Comparison of ENCODE assay signal across 1 cellular context in the genomic region with DNA sequence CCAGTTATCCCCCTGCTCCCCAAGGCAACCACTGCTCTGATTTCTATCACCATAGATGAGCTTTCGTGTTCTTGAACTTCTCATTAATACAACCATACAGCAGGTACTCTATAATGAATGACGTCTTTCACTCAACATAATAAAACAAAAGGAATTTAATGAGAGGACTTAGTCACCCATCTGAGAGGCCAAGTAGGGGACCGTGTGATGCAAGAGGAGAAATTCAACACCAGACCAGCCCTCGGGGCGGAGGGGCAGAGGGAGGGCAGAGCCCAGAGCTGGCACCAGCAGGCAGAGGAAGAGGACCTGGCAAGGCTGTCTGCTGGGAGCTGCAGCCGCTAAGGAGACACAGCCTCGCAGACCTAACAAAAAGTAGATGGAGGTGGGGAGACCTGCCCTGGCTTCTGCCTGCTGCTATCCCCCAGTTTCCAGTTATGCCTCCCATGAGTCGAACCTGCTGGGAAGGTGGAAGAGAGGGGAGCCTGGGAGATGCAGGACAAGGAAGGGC.
A peak's percentile ranks its signal among the peaks of the same experiment; 100 is the strongest.
TF ChIP-seq lines count a peak whose summit lies in the region.

No MANE protein-coding gene starts in this region.

TF ChIP-seq in HEK293, 187 proteins besides CTCF, POLR2A, EP300 and RAD21 (continued from another document and continues in another):
- TF ChIP-seq, protein P1, sequence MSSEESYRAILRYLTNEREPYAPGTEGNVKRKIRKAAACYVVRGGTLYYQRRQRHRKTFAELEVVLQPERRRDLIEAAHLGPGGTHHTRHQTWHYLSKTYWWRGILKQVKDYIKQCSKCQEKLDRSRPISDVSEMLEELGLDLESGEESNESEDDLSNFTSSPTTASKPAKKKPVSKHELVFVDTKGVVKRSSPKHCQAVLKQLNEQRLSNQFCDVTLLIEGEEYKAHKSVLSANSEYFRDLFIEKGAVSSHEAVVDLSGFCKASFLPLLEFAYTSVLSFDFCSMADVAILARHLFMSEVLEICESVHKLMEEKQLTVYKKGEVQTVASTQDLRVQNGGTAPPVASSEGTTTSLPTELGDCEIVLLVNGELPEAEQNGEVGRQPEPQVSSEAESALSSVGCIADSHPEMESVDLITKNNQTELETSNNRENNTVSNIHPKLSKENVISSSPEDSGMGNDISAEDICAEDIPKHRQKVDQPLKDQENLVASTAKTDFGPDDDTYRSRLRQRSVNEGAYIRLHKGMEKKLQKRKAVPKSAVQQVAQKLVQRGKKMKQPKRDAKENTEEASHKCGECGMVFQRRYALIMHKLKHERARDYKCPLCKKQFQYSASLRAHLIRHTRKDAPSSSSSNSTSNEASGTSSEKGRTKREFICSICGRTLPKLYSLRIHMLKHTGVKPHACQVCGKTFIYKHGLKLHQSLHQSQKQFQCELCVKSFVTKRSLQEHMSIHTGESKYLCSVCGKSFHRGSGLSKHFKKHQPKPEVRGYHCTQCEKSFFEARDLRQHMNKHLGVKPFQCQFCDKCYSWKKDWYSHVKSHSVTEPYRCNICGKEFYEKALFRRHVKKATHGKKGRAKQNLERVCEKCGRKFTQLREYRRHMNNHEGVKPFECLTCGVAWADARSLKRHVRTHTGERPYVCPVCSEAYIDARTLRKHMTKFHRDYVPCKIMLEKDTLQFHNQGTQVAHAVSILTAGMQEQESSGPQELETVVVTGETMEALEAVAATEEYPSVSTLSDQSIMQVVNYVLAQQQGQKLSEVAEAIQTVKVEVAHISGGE (tag by site-specific recombination; conservative IDR thresholded peaks at IDR 0.05; ENCODE audit: low read depth), result no peak
- TF ChIP-seq ZNF223 (tag by site-specific recombination; IDR thresholded peaks at IDR 0.05), result no peak
- TF ChIP-seq, protein P2, sequence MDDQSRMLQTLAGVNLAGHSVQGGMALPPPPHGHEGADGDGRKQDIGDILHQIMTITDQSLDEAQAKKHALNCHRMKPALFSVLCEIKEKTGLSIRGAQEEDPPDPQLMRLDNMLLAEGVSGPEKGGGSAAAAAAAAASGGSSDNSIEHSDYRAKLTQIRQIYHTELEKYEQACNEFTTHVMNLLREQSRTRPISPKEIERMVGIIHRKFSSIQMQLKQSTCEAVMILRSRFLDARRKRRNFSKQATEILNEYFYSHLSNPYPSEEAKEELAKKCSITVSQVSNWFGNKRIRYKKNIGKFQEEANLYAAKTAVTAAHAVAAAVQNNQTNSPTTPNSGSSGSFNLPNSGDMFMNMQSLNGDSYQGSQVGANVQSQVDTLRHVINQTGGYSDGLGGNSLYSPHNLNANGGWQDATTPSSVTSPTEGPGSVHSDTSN (CRISPR knock-in tag; IDR thresholded peaks at IDR 0.05), result no peak
- TF ChIP-seq SP3 (tag by site-specific recombination; IDR thresholded peaks at IDR 0.05), result peak; percentile 60
- TF ChIP-seq ZNF830 (tag by site-specific recombination; IDR thresholded peaks at IDR 0.05; ENCODE audit: low read depth), result no peak
- peak; percentile 94 for TF ChIP-seq INSM2 (tag by site-specific recombination; IDR thresholded peaks at IDR 0.05)
- no peak for TF ChIP-seq BCL11B (tag by site-specific recombination; IDR thresholded peaks at IDR 0.05; ENCODE audit: low read depth)
- no peak for TF ChIP-seq ZNF155 (tag by site-specific recombination; IDR thresholded peaks at IDR 0.05)
- TF ChIP-seq SP2 (tag by site-specific recombination; IDR thresholded peaks at IDR 0.05), result peak; percentile 45
- TF ChIP-seq, protein P3, sequence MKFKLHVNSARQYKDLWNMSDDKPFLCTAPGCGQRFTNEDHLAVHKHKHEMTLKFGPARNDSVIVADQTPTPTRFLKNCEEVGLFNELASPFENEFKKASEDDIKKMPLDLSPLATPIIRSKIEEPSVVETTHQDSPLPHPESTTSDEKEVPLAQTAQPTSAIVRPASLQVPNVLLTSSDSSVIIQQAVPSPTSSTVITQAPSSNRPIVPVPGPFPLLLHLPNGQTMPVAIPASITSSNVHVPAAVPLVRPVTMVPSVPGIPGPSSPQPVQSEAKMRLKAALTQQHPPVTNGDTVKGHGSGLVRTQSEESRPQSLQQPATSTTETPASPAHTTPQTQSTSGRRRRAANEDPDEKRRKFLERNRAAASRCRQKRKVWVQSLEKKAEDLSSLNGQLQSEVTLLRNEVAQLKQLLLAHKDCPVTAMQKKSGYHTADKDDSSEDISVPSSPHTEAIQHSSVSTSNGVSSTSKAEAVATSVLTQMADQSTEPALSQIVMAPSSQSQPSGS (tag by site-specific recombination; IDR thresholded peaks at IDR 0.05; ENCODE audit: low read depth), result peak; percentile 95
- no peak for TF ChIP-seq ZNF202 (tag by site-specific recombination; IDR thresholded peaks at IDR 0.05; ENCODE audit: borderline replicate concordance)
- TF ChIP-seq ZNF169 (tag by site-specific recombination; IDR thresholded peaks at IDR 0.05), result no peak
- no peak for TF ChIP-seq ZNF623 (tag by site-specific recombination; IDR thresholded peaks at IDR 0.05)
- no peak for TF ChIP-seq ZNF777 (tag by site-specific recombination; IDR thresholded peaks at IDR 0.05; ENCODE audit: borderline replicate concordance)
- TF ChIP-seq, protein P4, sequence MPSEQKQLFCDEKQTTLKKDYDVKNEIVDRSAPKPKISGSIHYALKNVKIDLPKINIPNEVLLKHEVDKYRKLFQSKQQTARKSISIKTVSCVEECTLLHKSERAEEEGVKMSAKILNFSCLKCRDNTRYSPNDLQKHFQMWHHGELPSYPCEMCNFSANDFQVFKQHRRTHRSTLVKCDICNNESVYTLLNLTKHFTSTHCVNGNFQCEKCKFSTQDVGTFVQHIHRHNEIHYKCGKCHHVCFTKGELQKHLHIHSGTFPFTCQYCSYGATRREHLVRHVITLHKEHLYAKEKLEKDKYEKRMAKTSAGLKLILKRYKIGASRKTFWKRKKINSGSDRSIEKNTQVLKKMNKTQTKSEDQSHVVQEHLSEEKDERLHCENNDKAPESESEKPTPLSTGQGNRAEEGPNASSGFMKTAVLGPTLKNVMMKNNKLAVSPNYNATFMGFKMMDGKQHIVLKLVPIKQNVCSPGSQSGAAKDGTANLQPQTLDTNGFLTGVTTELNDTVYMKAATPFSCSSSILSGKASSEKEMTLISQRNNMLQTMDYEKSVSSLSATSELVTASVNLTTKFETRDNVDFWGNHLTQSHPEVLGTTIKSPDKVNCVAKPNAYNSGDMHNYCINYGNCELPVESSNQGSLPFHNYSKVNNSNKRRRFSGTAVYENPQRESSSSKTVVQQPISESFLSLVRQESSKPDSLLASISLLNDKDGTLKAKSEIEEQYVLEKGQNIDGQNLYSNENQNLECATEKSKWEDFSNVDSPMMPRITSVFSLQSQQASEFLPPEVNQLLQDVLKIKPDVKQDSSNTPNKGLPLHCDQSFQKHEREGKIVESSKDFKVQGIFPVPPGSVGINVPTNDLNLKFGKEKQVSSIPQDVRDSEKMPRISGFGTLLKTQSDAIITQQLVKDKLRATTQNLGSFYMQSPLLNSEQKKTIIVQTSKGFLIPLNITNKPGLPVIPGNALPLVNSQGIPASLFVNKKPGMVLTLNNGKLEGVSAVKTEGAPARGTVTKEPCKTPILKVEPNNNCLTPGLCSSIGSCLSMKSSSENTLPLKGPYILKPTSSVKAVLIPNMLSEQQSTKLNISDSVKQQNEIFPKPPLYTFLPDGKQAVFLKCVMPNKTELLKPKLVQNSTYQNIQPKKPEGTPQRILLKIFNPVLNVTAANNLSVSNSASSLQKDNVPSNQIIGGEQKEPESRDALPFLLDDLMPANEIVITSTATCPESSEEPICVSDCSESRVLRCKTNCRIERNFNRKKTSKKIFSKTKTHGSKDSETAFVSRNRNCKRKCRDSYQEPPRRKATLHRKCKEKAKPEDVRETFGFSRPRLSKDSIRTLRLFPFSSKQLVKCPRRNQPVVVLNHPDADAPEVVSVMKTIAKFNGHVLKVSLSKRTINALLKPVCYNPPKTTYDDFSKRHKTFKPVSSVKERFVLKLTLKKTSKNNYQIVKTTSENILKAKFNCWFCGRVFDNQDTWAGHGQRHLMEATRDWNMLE (tag by site-specific recombination; conservative IDR thresholded peaks at IDR 0.05; ENCODE audit: low read depth), result peak; percentile 34
- no peak for TF ChIP-seq ZNF16 (tag by site-specific recombination; IDR thresholded peaks at IDR 0.05; ENCODE audit: low read depth)
- no peak for TF ChIP-seq ZNF280D (tag by site-specific recombination; IDR thresholded peaks at IDR 0.05)
- TF ChIP-seq ZNF624 (tag by site-specific recombination; IDR thresholded peaks at IDR 0.05), result no peak
- TF ChIP-seq, protein P5, sequence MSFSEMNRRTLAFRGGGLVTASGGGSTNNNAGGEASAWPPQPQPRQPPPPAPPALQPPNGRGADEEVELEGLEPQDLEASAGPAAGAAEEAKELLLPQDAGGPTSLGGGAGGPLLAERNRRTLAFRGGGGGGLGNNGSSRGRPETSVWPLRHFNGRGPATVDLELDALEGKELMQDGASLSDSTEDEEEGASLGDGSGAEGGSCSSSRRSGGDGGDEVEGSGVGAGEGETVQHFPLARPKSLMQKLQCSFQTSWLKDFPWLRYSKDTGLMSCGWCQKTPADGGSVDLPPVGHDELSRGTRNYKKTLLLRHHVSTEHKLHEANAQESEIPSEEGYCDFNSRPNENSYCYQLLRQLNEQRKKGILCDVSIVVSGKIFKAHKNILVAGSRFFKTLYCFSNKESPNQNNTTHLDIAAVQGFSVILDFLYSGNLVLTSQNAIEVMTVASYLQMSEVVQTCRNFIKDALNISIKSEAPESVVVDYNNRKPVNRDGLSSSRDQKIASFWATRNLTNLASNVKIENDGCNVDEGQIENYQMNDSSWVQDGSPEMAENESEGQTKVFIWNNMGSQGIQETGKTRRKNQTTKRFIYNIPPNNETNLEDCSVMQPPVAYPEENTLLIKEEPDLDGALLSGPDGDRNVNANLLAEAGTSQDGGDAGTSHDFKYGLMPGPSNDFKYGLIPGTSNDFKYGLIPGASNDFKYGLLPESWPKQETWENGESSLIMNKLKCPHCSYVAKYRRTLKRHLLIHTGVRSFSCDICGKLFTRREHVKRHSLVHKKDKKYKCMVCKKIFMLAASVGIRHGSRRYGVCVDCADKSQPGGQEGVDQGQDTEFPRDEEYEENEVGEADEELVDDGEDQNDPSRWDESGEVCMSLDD (tag by site-specific recombination; IDR thresholded peaks at IDR 0.05), result peak; percentile 74; the same call in 1 of the 2 replicates
- peak; percentile 17; the same call in 1 of the 2 replicates for TF ChIP-seq ZNF2 (tag by site-specific recombination; IDR thresholded peaks at IDR 0.05)
- TF ChIP-seq ZNF585B (tag by site-specific recombination; IDR thresholded peaks at IDR 0.05), result no peak
- TF ChIP-seq PRDM10 (tag by site-specific recombination; IDR thresholded peaks at IDR 0.05), result peak; percentile 88
- TF ChIP-seq RBAK (tag by site-specific recombination; IDR thresholded peaks at IDR 0.05), result no peak
- peak; percentile 77 for TF ChIP-seq ZBTB48 (tag by site-specific recombination; IDR thresholded peaks at IDR 0.05)
- no peak for TF ChIP-seq ZNF211 (tag by site-specific recombination; IDR thresholded peaks at IDR 0.05; ENCODE audit: low read depth)
- no peak for TF ChIP-seq ZNF529 (tag by site-specific recombination; IDR thresholded peaks at IDR 0.05; ENCODE audit: insufficient replicate concordance)
